ENCODE assay signal across 16 cellular contexts in genomic region chr11:69744435-69744834, GRCh38. TPM values are rescaled to one million over a fixed set of nuclear protein-coding genes. Genes with fewer than 3 reads are reported as not detected.
A peak's percentile ranks its signal among the peaks of the same experiment; 100 is the strongest.
DNase-seq lines count a peak whose midpoint lies in the region; ATAC-seq, FAIRE-seq and TF ChIP-seq lines count a peak whose summit lies in the region.
"Had no signal": no experiment of that assay in that cellular context is flagged by ENCODE, and none has a peak within 500 bp of the region (broad histone marks: within the 10 kb centered on the region; RNA-seq: fewer than 3 reads in every experiment).

No MANE protein-coding gene starts in this region.

- intact Hi-C loops in PC-3 (cut with micrococcal nuclease) (no loop called here), kidney (cut with DNase I) (no loop called here)

- in situ Hi-C loops in Caki2 (cut with HindIII; ENCODE audit: low pct_unique_long_range_greater_than_20kb, low sequenced_read_pairs): no loop called here

- peak; percentile 50; the same call in 1 of the 2 replicates for ATAC-seq in PC-3
- ATAC-seq in GM18520 (IDR thresholded peaks at IDR 0.05; ENCODE audit: unreplicated experiment): no peak
- ATAC-seq: activated CD4-positive, CD25-positive, alpha-beta regulatory T cell treated with anti-CD3 and anti-CD28 coated beads, Interleukin-2, amount 50 U/mL, for 24 hours had no signal

- POLR2A ChIA-PET in PC-3 (lab: Charles Lee; ENCODE audit: unreplicated experiment): no interaction called here

- no peaks in the 10 kb centered on the region for H3K27me3 ChIP-seq in PC-3 (ENCODE audit: low read length)
- H3K27me3 ChIP-seq: tibial nerve had no signal

- H3K27ac ChIP-seq in PC-3 (ENCODE audit: low read length) (no peak overlapping the region), kidney (ENCODE audit: low read depth in 2 of 2, low read length in 2 of 2) (no peak overlapping the region)
- H3K27ac ChIP-seq: GM23248 had no signal

- CTCF ChIA-PET in PC-3 (lab: Charles Lee): no interaction called here

- FAIRE-seq in kidney (lab: Jason Lieb, UNC): no peak

- H3K36me3 ChIP-seq in PC-3 (ENCODE audit: low read depth, low read length) (no peaks in the 10 kb centered on the region), kidney (ENCODE audit: control insufficient read depth in 1 of 2, insufficient read depth in 2 of 2, low read length in 2 of 2) (no peaks in the 10 kb centered on the region)
- H3K36me3 ChIP-seq: tibial nerve had no signal

- H3K4me2 ChIP-seq in PC-3 (ENCODE audit: low read length): peak overlapping the region; percentile 42

- no peak for TF ChIP-seq CTCF in PC-3 (conservative IDR thresholded peaks at IDR 0.05; ENCODE audit: low read depth, low read length)
- TF ChIP-seq CTCF in epithelial cell of esophagus (IDR thresholded peaks at IDR 0.05; ENCODE audit: insufficient read depth, low read depth, low read length, missing control alignments): no peak
- no peak for TF ChIP-seq CTCF in kidney (IDR thresholded peaks at IDR 0.05; ENCODE audit: borderline replicate concordance, extremely low read depth, insufficient read depth)

- peak; percentile 89 for DNase-seq in Caki2 (ENCODE audit: low read depth)
- DNase-seq in PC-3: peak; percentile 86
- peak; percentile 21 for DNase-seq in epithelial cell of esophagus (ENCODE audit: low read depth)
- peak; percentile 6 for DNase-seq in myocyte (ENCODE audit: low read depth)
- DNase-seq in RKO (ENCODE audit: low spot score): no peak
- DNase-seq in iPS-NIHi11 (ENCODE audit: low spot score): no peak
- no peak for DNase-seq in kidney
- DNase-seq: CD4-positive, alpha-beta T cell; GM23248; KBM-7; mammary epithelial cell; NCI-H446 had no signal

- H4K20me1 ChIP-seq in PC-3 (ENCODE audit: low read length): no peaks in the 10 kb centered on the region

- no TSS peak for BruUV-seq in PC-3 (replicated peaks; lab: Mats Ljungman, UMichigan)

- H2AFZ ChIP-seq in PC-3 (ENCODE audit: low read length): no peak overlapping the region
- H2AFZ ChIP-seq: GM23248 had no signal

- H3K4me1 ChIP-seq in PC-3 (ENCODE audit: insufficient read depth, low read length) (peaks cover 7% of the 10 kb centered on the region), kidney (ENCODE audit: control insufficient read depth in 1 of 2, insufficient read depth in 1 of 2, low read depth in 1 of 2, low read length in 2 of 2) (no peaks in the 10 kb centered on the region)
- H3K4me1 ChIP-seq: tibial nerve had no signal

- no peak overlapping the region for H3K9ac ChIP-seq in PC-3 (ENCODE audit: low read length)
- H3K9ac ChIP-seq in kidney (ENCODE audit: low read length in 2 of 2): no peak overlapping the region
- H3K9ac ChIP-seq: GM23248 had no signal

- no peaks in the 10 kb centered on the region for H3K9me2 ChIP-seq in PC-3 (replicated peaks; ENCODE audit: low read length)

- no peaks in the 10 kb centered on the region for H3F3A ChIP-seq in PC-3 (ENCODE audit: low read length, unreplicated experiment)

- H3K79me2 ChIP-seq in PC-3 (ENCODE audit: low read length): no peaks in the 10 kb centered on the region

- H3K9me3 ChIP-seq in PC-3 (ENCODE audit: low read length) (no peaks in the 10 kb centered on the region), kidney (ENCODE audit: control insufficient read depth in 1 of 2, low read length in 2 of 2) (no peaks in the 10 kb centered on the region)

- no peak overlapping the region for H3K4me3 ChIP-seq in PC-3 (ENCODE audit: low read length)
- no peak overlapping the region for H3K4me3 ChIP-seq in epithelial cell of esophagus (ENCODE audit: low read length)
- no peak overlapping the region for H3K4me3 ChIP-seq in kidney (ENCODE audit: low read length in 2 of 2)
- H3K4me3 ChIP-seq: GM23248, tibial nerve had no signal

RNA-seq across cellular contexts. Expression of gene FGF4, which starts 30.7 kb away (rescaled TPM):
- total RNA-seq in Caki2 (2014; rRNA removed; shearing (Covaris generic); ENCODE audit: low replicate concordance): not detected in 2 replicates
- total RNA-seq in PC-3 (2014; rRNA removed) (not detected in 2 replicates), myocyte (not detected in 2 replicates), kidney (not detected)
- polyA plus RNA-seq in myocyte (2012): not detected
- polyA plus RNA-seq in kidney (ENCODE audit: insufficient read depth, low read depth, low replicate concordance): not detected
- total RNA-seq: activated T-helper 1 cell treated with anti-CD3 and anti-CD28 coated beads, Interleukin-12 subunit alpha, Interleukin-12 subunit beta, Interleukin-2, Interleukin-4 antibody, amounts not matched to agents 30 ng/mL and 10 ng/mL and 1 ng/mL, durations not matched to agents 14 hours and 24 hours and 36 hours; CD4-positive, alpha-beta T cell; GM23248; mammary epithelial cell had no signal
- polyA plus RNA-seq: GM23248, mammary epithelial cell had no signal

RNA-seq across cellular contexts. Expression of gene FGF19, which starts 40.6 kb away (rescaled TPM):
- total RNA-seq in Caki2 (2014; rRNA removed; shearing (Covaris generic); ENCODE audit: low replicate concordance): not detected in 2 replicates
- total RNA-seq in PC-3 (2014; rRNA removed): not detected in 2 replicates
- total RNA-seq in myocyte: not detected in 2 replicates
- not detected for polyA plus RNA-seq in myocyte (2012)
- not detected for total RNA-seq in kidney
- polyA plus RNA-seq in kidney (ENCODE audit: insufficient read depth, low read depth, low replicate concordance): not detected
- total RNA-seq: activated T-helper 1 cell treated with anti-CD3 and anti-CD28 coated beads, Interleukin-12 subunit alpha, Interleukin-12 subunit beta, Interleukin-2, Interleukin-4 antibody, amounts not matched to agents 30 ng/mL and 10 ng/mL and 1 ng/mL, durations not matched to agents 14 hours and 24 hours and 36 hours; CD4-positive, alpha-beta T cell; GM23248; tibial nerve had no signal
- polyA plus RNA-seq: GM23248 had no signal

Comparison
In these comparisons a context has a peak if more than half of its experiments do, and no peak if none do; other contexts are left out.
1. DNase-seq: peak in Caki2 (single experiment), PC-3 (single experiment), epithelial cell of esophagus (single experiment) and myocyte (single experiment); none in RKO (single experiment), iPS-NIHi11 (single experiment) and kidney (single experiment).